Comparison of ENCODE assay signal across 18 cellular contexts in genomic region chr12:103780992-103781391, GRCh38.
"Had no signal": no experiment of that assay in that cellular context is flagged by ENCODE, and none has a peak within 500 bp of the region (broad histone marks: within the 10 kb centered on the region; RNA-seq: fewer than 3 reads in every experiment).

No MANE protein-coding gene starts in this region.

- H3K4me1 ChIP-seq: left lung, lower lobe of right lung, upper lobe of right lung, vagina had no signal

- DNase-seq: effector CD8-positive, alpha-beta T cell; immature natural killer cell; left lung; lower lobe of right lung; midbrain; naive thymus-derived CD4-positive, alpha-beta T cell; nephron progenitor cell; small intestine; stimulated activated CD4-positive, alpha-beta T cell treated with anti-CD3 and anti-CD28 coated beads, Interleukin-12 subunit alpha, Interleukin-12 subunit beta, amount 100 ng/mL, for 4 hours; stimulated activated naive CD4-positive, alpha-beta T cell; stomach; upper lobe of right lung had no signal

- H3K9me3 Mint-ChIP-seq: immature natural killer cell, nephron progenitor cell had no signal

- H3K4me3 ChIP-seq: coronary artery, gastroesophageal sphincter, left lung, lower lobe of right lung, stomach, upper lobe of right lung, vagina had no signal

- H3K4me1 Mint-ChIP-seq: immature natural killer cell; memory B cell; naive thymus-derived CD4-positive, alpha-beta T cell had no signal

- H3K27ac ChIP-seq: coronary artery, gastroesophageal sphincter, left lung, lower lobe of right lung, stomach, upper lobe of right lung, vagina had no signal

- H3K27me3 Mint-ChIP-seq: memory B cell; naive thymus-derived CD4-positive, alpha-beta T cell had no signal

- H3K4me3 Mint-ChIP-seq: immature natural killer cell; memory B cell; naive thymus-derived CD4-positive, alpha-beta T cell; nephron progenitor cell had no signal

- H3K27ac Mint-ChIP-seq: immature natural killer cell; memory B cell; naive thymus-derived CD4-positive, alpha-beta T cell; nephron progenitor cell had no signal

- H3K27me3 ChIP-seq: gastroesophageal sphincter, left lung, stomach, upper lobe of right lung, vagina had no signal

- H3K9me3 ChIP-seq: gastroesophageal sphincter, left lung, lower lobe of right lung, stomach, upper lobe of right lung, vagina had no signal

- ATAC-seq: esophagus mucosa; gastroesophageal sphincter; left lung; lower lobe of right lung; naive thymus-derived CD4-positive, alpha-beta T cell; sciatic nerve; upper lobe of right lung had no signal
